In genomic region chr1:201137579-201138310, GRCh38 we compare ENCODE assay signal across 11 cellular contexts. TPM values are rescaled to one million over a fixed set of nuclear protein-coding genes. Genes with fewer than 3 reads are reported as not detected.
DNase-seq lines count a peak whose midpoint lies in the region; ATAC-seq, FAIRE-seq and TF ChIP-seq lines count a peak whose summit lies in the region.
"Had no signal": no experiment of that assay in that cellular context is flagged by ENCODE, and none has a peak within 500 bp of the region (broad histone marks: within the 10 kb centered on the region; RNA-seq: fewer than 3 reads in every experiment).

No MANE protein-coding gene starts in this region.

- H3K9ac ChIP-seq in adipocyte (ENCODE audit: low read length) (peak overlapping the region; percentile 13), HepG2 (ENCODE audit: insufficient read depth, low read depth, low read length) (no peak overlapping the region)

- H3K79me2 ChIP-seq in HepG2 (ENCODE audit: insufficient read depth, low read length), result no peaks in the 10 kb centered on the region

- CTCF ChIA-PET in HepG2 (lab: Yijun Ruan, JAX; ENCODE audit: low intra/inter-chr PET ratio, low total read pairs), result no interaction called here

- DNase-seq in Ammon's horn (ENCODE audit: low spot score) (peak; percentile 72), adipocyte (ENCODE audit: low read depth) (peak; percentile 93), posterior cingulate gyrus (peak; percentile 50 to 96 (median 72)), NCI-H1436 treated with DMSO at 0.1 percent for 48 hours (lab: John Stamatoyannopoulos, UW) (no peak), HepG2 (ENCODE audit: low spot score) (no peak)
- DNase-seq: stimulated activated naive CD4-positive, alpha-beta T cell had no signal

- peak overlapping the region; percentile 15 to 77 (median 70) for H3K27ac ChIP-seq in gastroesophageal sphincter
- no peak overlapping the region for H3K27ac ChIP-seq in HepG2 (ENCODE audit: extremely low read length, insufficient read depth, low read length)

- ATAC-seq in gastroesophageal sphincter, result peak; percentile 81
- ATAC-seq in GM21515 (IDR thresholded peaks at IDR 0.05; ENCODE audit: unreplicated experiment), result no peak
- no peak for ATAC-seq in HepG2
- ATAC-seq in GM18498 (IDR thresholded peaks at IDR 0.05; ENCODE audit: unreplicated experiment), result no peak
- ATAC-seq: HCT116 had no signal

- TF ChIP-seq CTCF in gastroesophageal sphincter (IDR thresholded peaks at IDR 0.05), result no peak
- TF ChIP-seq CTCF in HepG2 (CRISPR knock-in tag; IDR thresholded peaks at IDR 0.05), result no peak

- in situ Hi-C loops in HepG2 (cut with HindIII; ENCODE audit: extremely low pct_ligation_motif_present, low pct_unique_long_range_greater_than_20kb), result no loop called here

- peaks cover 18% of the 10 kb centered on the region for H3K36me3 ChIP-seq in adipocyte (ENCODE audit: control insufficient read depth, insufficient read depth, low read length, severe bottlenecking)
- peaks cover 0 to 78% of the 10 kb centered on the region in 2 donors for H3K36me3 ChIP-seq in gastroesophageal sphincter
- peaks cover 12 to 72% of the 10 kb centered on the region in 2 experiments for H3K36me3 ChIP-seq in HepG2 (replicated peaks in 1 of 2; ENCODE audit: control insufficient read depth in 1 of 2, insufficient read depth in 2 of 2, low read length in 2 of 2)

- H4K20me1 ChIP-seq in HepG2 (ENCODE audit: insufficient read depth, low read length), result no peaks in the 10 kb centered on the region

- TF ChIP-seq POLR2A in gastroesophageal sphincter (IDR thresholded peaks at IDR 0.05), result no peak
- TF ChIP-seq POLR2A in HepG2 (IDR thresholded peaks at IDR 0.05; ENCODE audit: insufficient read depth in 1 of 2, low read depth in 2 of 2, low read length in 2 of 2), result no peak

- H3K27me3 ChIP-seq in adipocyte (replicated peaks; ENCODE audit: control insufficient read depth, insufficient read depth, low read length), result no peaks in the 10 kb centered on the region
- no peaks in the 10 kb centered on the region for H3K27me3 ChIP-seq in gastroesophageal sphincter
- no peaks in the 10 kb centered on the region for H3K27me3 ChIP-seq in HepG2 (ENCODE audit: control insufficient read depth in 1 of 2, insufficient read depth in 2 of 2, low read length in 2 of 2)

- H3K4me2 ChIP-seq in HepG2 (ENCODE audit: low read depth, low read length), result no peak overlapping the region

- POLR2A ChIA-PET in HepG2 (lab: Yijun Ruan, JAX), result no interaction called here

- WGBS in gastroesophageal sphincter (ENCODE audit: low coverage in 1 of 2), 2 donors, result 25 to 60% methylated on average over 2 to 3 of the region's 6 CpGs
- WGBS in HepG2 (ENCODE audit: low lambda C conversion rate), result 97% methylated on average over 6 of the region's 6 CpGs

- no peak overlapping the region for H2AFZ ChIP-seq in HepG2 (ENCODE audit: low read length)

- TF ChIP-seq EP300 in gastroesophageal sphincter (IDR thresholded peaks at IDR 0.05), result no peak
- TF ChIP-seq EP300 in HepG2 (IDR thresholded peaks at IDR 0.05; ENCODE audit: low read depth in 2 of 2, low read length in 2 of 2), result no peak
- TF ChIP-seq EP300 in HepG2 (CRISPR knock-in tag; IDR thresholded peaks at IDR 0.05; ENCODE audit: borderline replicate concordance), result no peak

- H3K4me3 ChIP-seq in adipocyte (ENCODE audit: low read length), result no peak overlapping the region
- H3K4me3 ChIP-seq in gastroesophageal sphincter, result no peak overlapping the region
- no peak overlapping the region for H3K4me3 ChIP-seq in HepG2 (replicated peaks in 1 of 3; ENCODE audit: insufficient read depth in 1 of 3, low read depth in 2 of 3, low read length in 3 of 3)

- BruUV-seq in HepG2 (replicated peaks; lab: Mats Ljungman, UMichigan), result no TSS peak

- H3K4me1 ChIP-seq in adipocyte (ENCODE audit: control insufficient read depth, insufficient read depth, low read length), result peaks cover 29% of the 10 kb centered on the region
- H3K4me1 ChIP-seq in gastroesophageal sphincter, result peaks cover 0 to 46% (median 19%) of the 10 kb centered on the region in 3 donors
- H3K4me1 ChIP-seq in HepG2 (ENCODE audit: insufficient read depth, low read length), result no peaks in the 10 kb centered on the region

- FAIRE-seq in HepG2 (lab: Jason Lieb, UNC), result no peak

- H3K9me3 ChIP-seq in adipocyte (ENCODE audit: control insufficient read depth, low read length), result no peaks in the 10 kb centered on the region
- H3K9me3 ChIP-seq in gastroesophageal sphincter, result no peaks in the 10 kb centered on the region
- no peaks in the 10 kb centered on the region for H3K9me3 ChIP-seq in HepG2 (ENCODE audit: low read length)

- intact Hi-C loops in posterior cingulate gyrus (cut with DNase I) (no loop called here), HepG2 (cut with micrococcal nuclease; ENCODE audit: unreplicated experiment) (no loop called here)

- no peak for TF ChIP-seq RAD21 in HepG2 (CRISPR knock-in tag; IDR thresholded peaks at IDR 0.05)

RNA-seq across cellular contexts. Expression of gene ASCL5, which starts 10.8 kb away (rescaled TPM):
- total RNA-seq in gastroesophageal sphincter (not detected), HepG2 (2016; rRNA removed; fragmentation: Illumina TruSeq; extraction: Trizol) (not detected in 2 replicates)
- not detected in 2 replicates for total RNA-seq in HepG2 (2016; cell fraction: cytosol; rRNA removed; fragmentation: Illumina TruSeq; extraction: Trizol; ENCODE audit: low read depth)
- total RNA-seq in HepG2 (2016; cell fraction: insoluble cytoplasmic fraction; rRNA removed; fragmentation: Illumina TruSeq; extraction: Trizol), result not detected in 2 replicates
- total RNA-seq in HepG2 (2016; cell fraction: membrane; rRNA removed; fragmentation: Illumina TruSeq; extraction: Trizol), result not detected in 2 replicates
- not detected in 2 replicates for total RNA-seq in HepG2 (2016; cell fraction: nucleus; rRNA removed; fragmentation: Illumina TruSeq; extraction: Trizol)
- not detected in 2 replicates for polyA plus RNA-seq in HepG2 (2011; rRNA removed)
- polyA plus RNA-seq in HepG2 (2011; cell fraction: cytosol; rRNA removed), result not detected in 2 replicates
- polyA plus RNA-seq in HepG2 (2011; cell fraction: nucleus; rRNA removed), result 0.08 and 0.09 TPM in 2 replicates
- not detected in 2 replicates for polyA plus RNA-seq in HepG2 (2012)
- not detected in 2 replicates for polyA plus RNA-seq in HepG2 (2016; cell fraction: cytosol; fragmentation: Illumina TruSeq; extraction: Trizol; ENCODE audit: low read depth)
- not detected in 2 replicates for polyA plus RNA-seq in HepG2 (2016; cell fraction: insoluble cytoplasmic fraction; fragmentation: Illumina TruSeq; extraction: Trizol; ENCODE audit: low read depth)
- not detected in 2 replicates for polyA plus RNA-seq in HepG2 (2016; cell fraction: membrane; fragmentation: Illumina TruSeq; extraction: Trizol; ENCODE audit: low read depth)
- not detected in 2 replicates for polyA plus RNA-seq in HepG2 (2016; cell fraction: nucleus; fragmentation: Illumina TruSeq; extraction: Trizol; ENCODE audit: insufficient read depth, low read depth)
- polyA minus RNA-seq in HepG2 (2011; rRNA and poly(A)+ RNA removed; ENCODE audit: low replicate concordance), result not detected in 2 replicates
- polyA minus RNA-seq in HepG2 (2011; cell fraction: cytosol; rRNA and poly(A)+ RNA removed), result not detected in 2 replicates
- not detected in 2 replicates for polyA minus RNA-seq in HepG2 (2011; cell fraction: nucleus; rRNA and poly(A)+ RNA removed)

RNA-seq across cellular contexts. Expression of gene TMEM9, which starts 16.5 kb away (rescaled TPM):
- total RNA-seq in gastroesophageal sphincter (10 to 100 TPM; 51.7 to 61.5 (median 56.7) TPM), HepG2 (2016; rRNA removed; fragmentation: Illumina TruSeq; extraction: Trizol) (33.6 and 60.9 TPM in 2 replicates)
- total RNA-seq in HepG2 (2016; cell fraction: cytosol; rRNA removed; fragmentation: Illumina TruSeq; extraction: Trizol; ENCODE audit: low read depth), result 19.4 and 19.6 TPM in 2 replicates
- 34.2 and 64.9 TPM in 2 replicates for total RNA-seq in HepG2 (2016; cell fraction: insoluble cytoplasmic fraction; rRNA removed; fragmentation: Illumina TruSeq; extraction: Trizol)
- 35.3 and 35.6 TPM in 2 replicates for total RNA-seq in HepG2 (2016; cell fraction: membrane; rRNA removed; fragmentation: Illumina TruSeq; extraction: Trizol)
- 46.5 and 53.8 TPM in 2 replicates for total RNA-seq in HepG2 (2016; cell fraction: nucleus; rRNA removed; fragmentation: Illumina TruSeq; extraction: Trizol)
- polyA plus RNA-seq in HepG2 (2011; rRNA removed), result 102 and 137 TPM in 2 replicates
- polyA plus RNA-seq in HepG2 (2011; cell fraction: cytosol; rRNA removed), result 89.3 and 100 TPM in 2 replicates
- 118 and 132 TPM in 2 replicates for polyA plus RNA-seq in HepG2 (2011; cell fraction: nucleus; rRNA removed)
- polyA plus RNA-seq in HepG2 (2012), result 50.9 and 56.1 TPM in 2 replicates
- polyA plus RNA-seq in HepG2 (2016; cell fraction: cytosol; fragmentation: Illumina TruSeq; extraction: Trizol; ENCODE audit: low read depth), result 20.3 and 20.6 TPM in 2 replicates
- polyA plus RNA-seq in HepG2 (2016; cell fraction: insoluble cytoplasmic fraction; fragmentation: Illumina TruSeq; extraction: Trizol; ENCODE audit: low read depth), result 32.1 and 32.2 TPM in 2 replicates
- 27.0 and 30.2 TPM in 2 replicates for polyA plus RNA-seq in HepG2 (2016; cell fraction: membrane; fragmentation: Illumina TruSeq; extraction: Trizol; ENCODE audit: low read depth)
- 79.2 and 83.5 TPM in 2 replicates for polyA plus RNA-seq in HepG2 (2016; cell fraction: nucleus; fragmentation: Illumina TruSeq; extraction: Trizol; ENCODE audit: insufficient read depth, low read depth)
- polyA minus RNA-seq in HepG2 (2011; rRNA and poly(A)+ RNA removed; ENCODE audit: low replicate concordance), result 239 and 286 TPM in 2 replicates
- 16.9 and 23.5 TPM in 2 replicates for polyA minus RNA-seq in HepG2 (2011; cell fraction: cytosol; rRNA and poly(A)+ RNA removed)
- polyA minus RNA-seq in HepG2 (2011; cell fraction: nucleus; rRNA and poly(A)+ RNA removed), result 14.8 and 15.3 TPM in 2 replicates

RNA-seq across cellular contexts. Expression of gene CACNA1S, which starts 25.5 kb away (rescaled TPM):
- not detected for total RNA-seq in gastroesophageal sphincter
- total RNA-seq in HepG2 (2016; rRNA removed; fragmentation: Illumina TruSeq; extraction: Trizol), result not detected in 2 replicates
- not detected in 2 replicates for total RNA-seq in HepG2 (2016; cell fraction: cytosol; rRNA removed; fragmentation: Illumina TruSeq; extraction: Trizol; ENCODE audit: low read depth)
- total RNA-seq in HepG2 (2016; cell fraction: insoluble cytoplasmic fraction; rRNA removed; fragmentation: Illumina TruSeq; extraction: Trizol), result not detected in 2 replicates
- not detected in 2 replicates for total RNA-seq in HepG2 (2016; cell fraction: membrane; rRNA removed; fragmentation: Illumina TruSeq; extraction: Trizol)
- total RNA-seq in HepG2 (2016; cell fraction: nucleus; rRNA removed; fragmentation: Illumina TruSeq; extraction: Trizol), result not detected in 2 replicates
- not detected in 2 replicates for polyA plus RNA-seq in HepG2 (2011; rRNA removed)
- not detected in 2 replicates for polyA plus RNA-seq in HepG2 (2011; cell fraction: cytosol; rRNA removed)
- not detected in 2 replicates for polyA plus RNA-seq in HepG2 (2011; cell fraction: nucleus; rRNA removed)
- polyA plus RNA-seq in HepG2 (2012), result not detected in 2 replicates
- not detected in 2 replicates for polyA plus RNA-seq in HepG2 (2016; cell fraction: cytosol; fragmentation: Illumina TruSeq; extraction: Trizol; ENCODE audit: low read depth)
- not detected in 2 replicates for polyA plus RNA-seq in HepG2 (2016; cell fraction: insoluble cytoplasmic fraction; fragmentation: Illumina TruSeq; extraction: Trizol; ENCODE audit: low read depth)
- polyA plus RNA-seq in HepG2 (2016; cell fraction: membrane; fragmentation: Illumina TruSeq; extraction: Trizol; ENCODE audit: low read depth), result not detected in 2 replicates
- polyA plus RNA-seq in HepG2 (2016; cell fraction: nucleus; fragmentation: Illumina TruSeq; extraction: Trizol; ENCODE audit: insufficient read depth, low read depth), result not detected in 2 replicates
- 0.02 TPM in 1 of 2 replicates, not detected in the other for polyA minus RNA-seq in HepG2 (2011; rRNA and poly(A)+ RNA removed; ENCODE audit: low replicate concordance)
- polyA minus RNA-seq in HepG2 (2011; cell fraction: cytosol; rRNA and poly(A)+ RNA removed), result not detected in 2 replicates
- not detected in 2 replicates for polyA minus RNA-seq in HepG2 (2011; cell fraction: nucleus; rRNA and poly(A)+ RNA removed)
- total RNA-seq: activated naive CD4-positive, alpha-beta T cell treated with anti-CD3 and anti-CD28 coated beads, Interleukin-2, amount 50 U/mL, for 72 hours had no signal

RNA-seq across cellular contexts. Expression of gene IGFN1, which starts 52.9 kb away (rescaled TPM):
- total RNA-seq in gastroesophageal sphincter (not detected), HepG2 (2016; rRNA removed; fragmentation: Illumina TruSeq; extraction: Trizol) (0.04 TPM in 1 of 2 replicates, not detected in the other)
- total RNA-seq in HepG2 (2016; cell fraction: cytosol; rRNA removed; fragmentation: Illumina TruSeq; extraction: Trizol; ENCODE audit: low read depth), result not detected in 2 replicates
- 0.03 TPM in 1 of 2 replicates, not detected in the other for total RNA-seq in HepG2 (2016; cell fraction: insoluble cytoplasmic fraction; rRNA removed; fragmentation: Illumina TruSeq; extraction: Trizol)
- not detected in 2 replicates for total RNA-seq in HepG2 (2016; cell fraction: membrane; rRNA removed; fragmentation: Illumina TruSeq; extraction: Trizol)
- 0.09 and 0.22 TPM in 2 replicates for total RNA-seq in HepG2 (2016; cell fraction: nucleus; rRNA removed; fragmentation: Illumina TruSeq; extraction: Trizol)
- polyA plus RNA-seq in HepG2 (2011; rRNA removed), result 0.05 and 0.22 TPM in 2 replicates
- polyA plus RNA-seq in HepG2 (2011; cell fraction: cytosol; rRNA removed), result 0.01 TPM in 2 replicates
- polyA plus RNA-seq in HepG2 (2011; cell fraction: nucleus; rRNA removed), result 1.1 and 1.3 TPM in 2 replicates
- polyA plus RNA-seq in HepG2 (2012), result 0.05 and 0.20 TPM in 2 replicates
- polyA plus RNA-seq in HepG2 (2016; cell fraction: cytosol; fragmentation: Illumina TruSeq; extraction: Trizol; ENCODE audit: low read depth), result not detected in 2 replicates
- polyA plus RNA-seq in HepG2 (2016; cell fraction: insoluble cytoplasmic fraction; fragmentation: Illumina TruSeq; extraction: Trizol; ENCODE audit: low read depth), result 0.05 TPM in 1 of 2 replicates, not detected in the other
- not detected in 2 replicates for polyA plus RNA-seq in HepG2 (2016; cell fraction: membrane; fragmentation: Illumina TruSeq; extraction: Trizol; ENCODE audit: low read depth)
- polyA plus RNA-seq in HepG2 (2016; cell fraction: nucleus; fragmentation: Illumina TruSeq; extraction: Trizol; ENCODE audit: insufficient read depth, low read depth), result 1.1 and 1.3 TPM in 2 replicates
- not detected in 2 replicates for polyA minus RNA-seq in HepG2 (2011; rRNA and poly(A)+ RNA removed; ENCODE audit: low replicate concordance)
- 0.09 TPM in 1 of 2 replicates, not detected in the other for polyA minus RNA-seq in HepG2 (2011; cell fraction: cytosol; rRNA and poly(A)+ RNA removed)
- polyA minus RNA-seq in HepG2 (2011; cell fraction: nucleus; rRNA and poly(A)+ RNA removed), result 0.12 and 0.13 TPM in 2 replicates
- total RNA-seq: activated naive CD4-positive, alpha-beta T cell treated with anti-CD3 and anti-CD28 coated beads, Interleukin-2, amount 50 U/mL, for 72 hours had no signal

Comparison
In these comparisons a context has a peak if more than half of its experiments do, and no peak if none do; other contexts are left out.
1. DNase-seq: peak in Ammon's horn (single experiment), adipocyte (single experiment) and posterior cingulate gyrus (10 of 10); none in NCI-H1436 treated with DMSO at 0.1 percent for 48 hours (single experiment) and HepG2 (single experiment).